Comparison of ENCODE assay signal across 14 cellular contexts in genomic region chr17:45334701-45335677, GRCh38. TPM values are rescaled to one million over a fixed set of nuclear protein-coding genes. Genes with fewer than 3 reads are reported as not detected.
DNase-seq lines count a peak whose midpoint lies in the region; ATAC-seq and TF ChIP-seq lines count a peak whose summit lies in the region.
"Had no signal": no experiment of that assay in that cellular context is flagged by ENCODE, and none has a peak within 500 bp of the region (broad histone marks: within the 10 kb centered on the region; RNA-seq: fewer than 3 reads in every experiment).

No MANE protein-coding gene starts in this region.

- no peak overlapping the region for H2AFZ ChIP-seq in H9 (ENCODE audit: low read length)

- H3K23me2 ChIP-seq in H9 (ENCODE audit: insufficient read length, low read depth, low read length, poor library complexity, severe bottlenecking) = no peaks in the 10 kb centered on the region

- H3K4me3 ChIP-seq in BLaER1 treated with 17β-estradiol and CSF1 and Interleukin-3, amounts not matched to agents 10 nM and 100 nM = no peak overlapping the region
- H3K4me3 ChIP-seq in ovary = no peak overlapping the region

- no peak overlapping the region for H3K56ac ChIP-seq in H9 (ENCODE audit: insufficient read length, low read depth, low read length)

- H3K9me3 Mint-ChIP-seq in H9 = no peaks in the 10 kb centered on the region; a peak in 1 of 5 replicates
- no peaks in the 10 kb centered on the region for H3K9me3 Mint-ChIP-seq in activated T-helper 17 cell treated with anti-CD3 and anti-CD28 coated beads, Interleukin-2, amount 50 U/mL, for 72 hours
- H3K9me3 Mint-ChIP-seq: activated naive CD8-positive, alpha-beta T cell treated with anti-CD3 and anti-CD28 coated beads for 36 hours; brain; naive thymus-derived CD4-positive, alpha-beta T cell; T-helper 2 cell treated with Interferon-gamma antibody and Interleukin-4, amounts not matched to agents 5 μg/mL and 100 μg/mL, for 36 hours had no signal

- peaks cover 0 to 9% (median 0%) of the 10 kb centered on the region in 11 experiments; a peak in 1 of 22 replicates for H4K20me1 ChIP-seq in BLaER1 treated with 17β-estradiol and CSF1 and Interleukin-3, amounts not matched to agents 10 nM and 100 nM
- H4K20me1 ChIP-seq in H9 (ENCODE audit: control insufficient read depth, insufficient read depth, insufficient read length) = no peaks in the 10 kb centered on the region

- H4K91ac ChIP-seq in H9 (ENCODE audit: insufficient read length, low read depth, low read length) = no peak overlapping the region

- no peak overlapping the region for H3K27ac ChIP-seq in BLaER1 treated with 17β-estradiol and CSF1 and Interleukin-3, amounts not matched to agents 10 nM and 100 nM
- H3K27ac ChIP-seq in H9 (ENCODE audit: insufficient read length, low read depth, low read length) = no peak overlapping the region
- no peak overlapping the region for H3K27ac ChIP-seq in ovary
- H3K27ac ChIP-seq in caudate nucleus (ENCODE audit: low read depth, low read length) = no peak overlapping the region

- no peak for TF ChIP-seq EP300 in ovary (IDR thresholded peaks at IDR 0.05)

- peak overlapping the region in 10 of 11 experiments; percentile 38 to 85 (median 78); a peak in 16 of 22 replicates for H3K4me2 ChIP-seq in BLaER1 treated with 17β-estradiol and CSF1 and Interleukin-3, amounts not matched to agents 10 nM and 100 nM
- no peak overlapping the region for H3K4me2 ChIP-seq in H9 (ENCODE audit: insufficient read depth, insufficient read length, low read length)

- peaks cover 35% of the 10 kb centered on the region for H3K27me3 Mint-ChIP-seq in H9 (ENCODE audit: low read depth)
- H3K27me3 Mint-ChIP-seq in activated T-helper 17 cell treated with anti-CD3 and anti-CD28 coated beads, Interleukin-2, amount 50 U/mL, for 72 hours = peaks cover 3% of the 10 kb centered on the region
- H3K27me3 Mint-ChIP-seq: activated naive CD8-positive, alpha-beta T cell treated with anti-CD3 and anti-CD28 coated beads for 36 hours had no signal

- H3K27ac Mint-ChIP-seq in H9 = no peak overlapping the region; a peak in 1 of 7 replicates
- peak overlapping the region; percentile 12 for H3K27ac Mint-ChIP-seq in activated T-helper 17 cell treated with anti-CD3 and anti-CD28 coated beads, Interleukin-2, amount 50 U/mL, for 72 hours
- H3K27ac Mint-ChIP-seq: activated CD4-positive, alpha-beta T cell treated with anti-CD3 and anti-CD28 coated beads for 36 hours; activated naive CD8-positive, alpha-beta T cell treated with anti-CD3 and anti-CD28 coated beads for 36 hours; brain; T-helper 2 cell treated with Interferon-gamma antibody and Interleukin-4, amounts not matched to agents 5 μg/mL and 100 μg/mL, for 36 hours had no signal

- no peaks in the 10 kb centered on the region for H3K9me3 ChIP-seq in BLaER1 treated with 17β-estradiol and CSF1 and Interleukin-3, amounts not matched to agents 10 nM and 100 nM (replicated peaks in 1 of 11)
- no peaks in the 10 kb centered on the region for H3K9me3 ChIP-seq in H9 (ENCODE audit: control insufficient read depth, low read depth, low read length)
- H3K9me3 ChIP-seq in ovary = no peaks in the 10 kb centered on the region

- ATAC-seq in activated T-helper 17 cell treated with anti-CD3 and anti-CD28 coated beads, Interleukin-2, amount 50 U/mL, for 72 hours (replicated peaks) = no peak
- no peak for ATAC-seq in HG02763 (IDR thresholded peaks at IDR 0.05; ENCODE audit: unreplicated experiment)
- ATAC-seq: activated CD4-positive, alpha-beta T cell treated with anti-CD3 and anti-CD28 coated beads for 36 hours; naive thymus-derived CD4-positive, alpha-beta T cell; PC-3 had no signal

- H4K5ac ChIP-seq in H9 (ENCODE audit: insufficient read length, low read depth, low read length) = no peak overlapping the region

- no peak overlapping the region for H3T11ph ChIP-seq in H9 (ENCODE audit: low read length)

- no CpG with 5 or more reads among the region's 11 CpGs for WGBS in H9 (ENCODE audit: extremely low coverage, insufficient read length, low lambda C conversion rate)
- 93 to 95% (median 93%) methylated on average over 11 of the region's 11 CpGs for WGBS in ovary, 3 donors

- DNase-seq in H9 (peak; percentile 25), ovary (peak in 3 of 5 donors; percentile 3 to 12 (median 6)), caudate nucleus (lab: John Stamatoyannopoulos, UW) (no peak)
- no peak for DNase-seq in stimulated activated CD4-positive, alpha-beta T cell treated with anti-CD3 and anti-CD28 coated beads, Interleukin-15, amount 100 ng/mL, for 24 hours
- DNase-seq: activated CD4-positive, alpha-beta T cell treated with anti-CD3 and anti-CD28 coated beads for 36 hours; activated naive CD8-positive, alpha-beta T cell treated with anti-CD3 and anti-CD28 coated beads for 36 hours; NCI-H446; PC-3 had no signal

- no peak overlapping the region for H2BK12ac ChIP-seq in H9 (ENCODE audit: insufficient read length, low read depth, low read length)

- no peak overlapping the region for H2BK120ac ChIP-seq in H9 (ENCODE audit: low read depth, low read length, poor library complexity, severe bottlenecking)

- no peaks in the 10 kb centered on the region for H3K79me2 ChIP-seq in H9 (ENCODE audit: insufficient read depth, low read length)

- no peaks in the 10 kb centered on the region for H3K36me3 Mint-ChIP-seq in H9 (ENCODE audit: insufficient read depth in 1 of 3, low read depth in 3 of 3)
- no peaks in the 10 kb centered on the region for H3K36me3 Mint-ChIP-seq in activated T-helper 17 cell treated with anti-CD3 and anti-CD28 coated beads, Interleukin-2, amount 50 U/mL, for 72 hours (ENCODE audit: low read depth)
- H3K36me3 Mint-ChIP-seq: activated naive CD8-positive, alpha-beta T cell treated with anti-CD3 and anti-CD28 coated beads for 36 hours; brain had no signal

- no peak overlapping the region for H3K9ac ChIP-seq in BLaER1 treated with 17β-estradiol and CSF1 and Interleukin-3, amounts not matched to agents 10 nM and 100 nM
- no peak overlapping the region for H3K9ac ChIP-seq in H9 (ENCODE audit: extremely low read depth, insufficient read length, low read length)

- TF ChIP-seq CTCF in H9 (conservative IDR thresholded peaks at IDR 0.05) (no peak), ovary (IDR thresholded peaks at IDR 0.05) (no peak)

- H4K8ac ChIP-seq in H9 (replicated peaks; ENCODE audit: insufficient read length, low read depth, low read length) = no peak overlapping the region

- peaks cover 28 to 54% (median 39%) of the 10 kb centered on the region in 10 experiments for H3K4me1 ChIP-seq in BLaER1 treated with 17β-estradiol and CSF1 and Interleukin-3, amounts not matched to agents 10 nM and 100 nM
- H3K4me1 ChIP-seq in H9 (ENCODE audit: insufficient read depth, low read length) (no peaks in the 10 kb centered on the region), ovary (ENCODE audit: insufficient read depth) (peaks cover 7% of the 10 kb centered on the region)

- H2BK20ac ChIP-seq in H9 (ENCODE audit: low read depth, low read length, poor library complexity, severe bottlenecking) = no peak overlapping the region

- no peak overlapping the region for H3K14ac ChIP-seq in H9 (ENCODE audit: insufficient read depth, low read length)

- H3K27me3 ChIP-seq in BLaER1 treated with 17β-estradiol and CSF1 and Interleukin-3, amounts not matched to agents 10 nM and 100 nM = no peaks in the 10 kb centered on the region
- H3K27me3 ChIP-seq in H9 (ENCODE audit: insufficient read depth, low read length) (peaks cover 6% of the 10 kb centered on the region; the same call in 1 of the 2 replicates), ovary (no peaks in the 10 kb centered on the region)

- H3K18ac ChIP-seq in H9 (ENCODE audit: insufficient read length, low read depth, low read length) = no peak overlapping the region

- H3K4me1 Mint-ChIP-seq in H9 = peaks cover 15 to 16% of the 10 kb centered on the region in 2 experiments
- H3K4me1 Mint-ChIP-seq in activated T-helper 17 cell treated with anti-CD3 and anti-CD28 coated beads, Interleukin-2, amount 50 U/mL, for 72 hours = peaks cover 3% of the 10 kb centered on the region
- H3K4me1 Mint-ChIP-seq: brain had no signal

- no peak overlapping the region for H3K4me3 Mint-ChIP-seq in H9
- no peak overlapping the region for H3K4me3 Mint-ChIP-seq in activated T-helper 17 cell treated with anti-CD3 and anti-CD28 coated beads, Interleukin-2, amount 50 U/mL, for 72 hours
- H3K4me3 Mint-ChIP-seq: activated CD4-positive, alpha-beta T cell treated with anti-CD3 and anti-CD28 coated beads for 36 hours; activated naive CD8-positive, alpha-beta T cell treated with anti-CD3 and anti-CD28 coated beads for 36 hours; brain; naive thymus-derived CD4-positive, alpha-beta T cell; T-helper 2 cell treated with Interferon-gamma antibody and Interleukin-4, amounts not matched to agents 5 μg/mL and 100 μg/mL, for 36 hours had no signal

- no peaks in the 10 kb centered on the region for H3K79me1 ChIP-seq in H9 (ENCODE audit: insufficient read depth, low read depth, low read length, poor library complexity, severe bottlenecking)

- no peak overlapping the region for H3K4ac ChIP-seq in H9 (ENCODE audit: low read depth, low read length)

- intact Hi-C loops in ovary (cut with DNase I) = no loop called here

- no peaks in the 10 kb centered on the region for H3K36me3 ChIP-seq in BLaER1 treated with 17β-estradiol and CSF1 and Interleukin-3, amounts not matched to agents 10 nM and 100 nM
- H3K36me3 ChIP-seq in ovary = no peaks in the 10 kb centered on the region

- no peak overlapping the region for H2BK15ac ChIP-seq in H9 (ENCODE audit: low read depth, low read length)

- no peak overlapping the region for H3K23ac ChIP-seq in H9 (ENCODE audit: insufficient read length, low read depth, low read length)

- no peak for TF ChIP-seq POLR2A in ovary (IDR thresholded peaks at IDR 0.05)

- no peak overlapping the region for H2BK5ac ChIP-seq in H9 (ENCODE audit: insufficient read length, low read length)

- no peak overlapping the region for H2AK5ac ChIP-seq in H9 (ENCODE audit: insufficient read length, low read length)

RNA-seq across cellular contexts. Expression of gene MAP3K14, which starts 18.2 kb away (rescaled TPM):
- 7.6 and 7.8 TPM in 2 replicates for total RNA-seq in H9 (2021)
- total RNA-seq in activated T-helper 17 cell treated with anti-CD3 and anti-CD28 coated beads, Interleukin-2, amount 50 U/mL, for 72 hours = 10 to 100 TPM; 36.3 to 49.5 TPM
- 10 to 100 TPM in 6 of 7 donors, 1 to 10 TPM in 1; 4.1 to 19.8 (median 13.0) TPM for total RNA-seq in ovary
- 1 to 10 TPM; 2.4 to 7.0 TPM for polyA plus RNA-seq in ovary

Comparison
In these comparisons a context has a peak if more than half of its experiments do, and no peak if none do; other contexts are left out.
1. DNase-seq: peak in H9 (single experiment) and ovary (3 of 5); none in caudate nucleus (0 of 61) and stimulated activated CD4-positive, alpha-beta T cell treated with anti-CD3 and anti-CD28 coated beads, Interleukin-15, amount 100 ng/mL, for 24 hours (single experiment).